ENCODE assay signal across 8 cellular contexts in genomic region chr3:11720220-11721113, GRCh38.
DNase-seq lines count a peak whose midpoint lies in the region; ATAC-seq and TF ChIP-seq lines count a peak whose summit lies in the region.

No MANE protein-coding gene starts in this region.

- peaks cover 6% of the 10 kb centered on the region for H3K27me3 Mint-ChIP-seq in activated naive CD4-positive, alpha-beta T cell treated with anti-CD3 and anti-CD28 coated beads for 36 hours (ENCODE audit: low read depth)
- H3K27me3 Mint-ChIP-seq in neural crest cell (ENCODE audit: low read depth) = peaks cover 51% of the 10 kb centered on the region

- H3K36me3 Mint-ChIP-seq in activated naive CD4-positive, alpha-beta T cell treated with anti-CD3 and anti-CD28 coated beads for 36 hours (ENCODE audit: low read depth) = no peaks in the 10 kb centered on the region
- no peaks in the 10 kb centered on the region for H3K36me3 Mint-ChIP-seq in neural crest cell (ENCODE audit: low read depth)

- peak overlapping the region; percentile 2 for H3K27ac ChIP-seq in HUES48 (ENCODE audit: low read depth, low read length)
- peak overlapping the region; percentile 99 for H3K27ac ChIP-seq in RWPE1
- H3K27ac ChIP-seq in testis = peak overlapping the region; percentile 90 to 91

- WGBS in testis, 2 donors = 0 to 1% methylated on average over 11 to 60 of the region's 71 CpGs

- H3K36me3 ChIP-seq in HUES48 (ENCODE audit: control insufficient read depth, insufficient read depth, low read length) (no peaks in the 10 kb centered on the region), testis (ENCODE audit: low read depth, missing control alignments) (no peaks in the 10 kb centered on the region)

- no peak for TF ChIP-seq POLR2A in testis (IDR thresholded peaks at IDR 0.05)

- peak overlapping the region; percentile 82 for H3K4me3 Mint-ChIP-seq in activated naive CD4-positive, alpha-beta T cell treated with anti-CD3 and anti-CD28 coated beads for 36 hours
- peak overlapping the region; percentile 84 for H3K4me3 Mint-ChIP-seq in neural crest cell

- intact Hi-C loops in activated naive CD4-positive, alpha-beta T cell treated with anti-CD3 and anti-CD28 coated beads for 36 hours (cut with micrococcal nuclease) = loop anchor here (1.0 kb wide), 1 partner anchor 50 kb away; no protein-coding TSS in a partner anchor
- intact Hi-C loops in testis (cut with DNase I; ENCODE audit: low total_unique reads) = no loop called here

- H3K4me1 ChIP-seq in HUES48 (ENCODE audit: control insufficient read depth, insufficient read depth, low read length) (peaks cover 28% of the 10 kb centered on the region), testis (peaks cover 9% of the 10 kb centered on the region)

- peak overlapping the region; percentile 70 for H3K4me3 ChIP-seq in HUES48 (ENCODE audit: low read depth, low read length)
- H3K4me3 ChIP-seq in testis = peak overlapping the region; percentile 81 to 88

- peaks cover 11% of the 10 kb centered on the region for H3K27me3 ChIP-seq in HUES48 (ENCODE audit: control insufficient read depth, insufficient read depth, low read length)
- no peaks in the 10 kb centered on the region for H3K27me3 ChIP-seq in testis

- no peak for TF ChIP-seq CTCF in AG09319 (IDR thresholded peaks at IDR 0.05; ENCODE audit: low read depth, low read length)
- no peak for TF ChIP-seq CTCF in RWPE1 (conservative IDR thresholded peaks at IDR 0.05; ENCODE audit: low read depth)
- no peak for TF ChIP-seq CTCF in neural crest cell (conservative IDR thresholded peaks at IDR 0.05)
- TF ChIP-seq CTCF in testis (IDR thresholded peaks at IDR 0.05) = no peak

- ATAC-seq in GM19023 (IDR thresholded peaks at IDR 0.05; ENCODE audit: unreplicated experiment) = peak; percentile 32

- no peak overlapping the region for H3K27ac Mint-ChIP-seq in activated naive CD4-positive, alpha-beta T cell treated with anti-CD3 and anti-CD28 coated beads for 36 hours
- no peak overlapping the region for H3K27ac Mint-ChIP-seq in neural crest cell (ENCODE audit: unreplicated experiment)

- no peaks in the 10 kb centered on the region for H3K9me3 Mint-ChIP-seq in activated naive CD4-positive, alpha-beta T cell treated with anti-CD3 and anti-CD28 coated beads for 36 hours
- H3K9me3 Mint-ChIP-seq in neural crest cell = no peaks in the 10 kb centered on the region

- POLR2A ChIA-PET in RWPE1 (lab: Yijun Ruan, JAX; ENCODE audit: low non-redundant PET) = no interaction called here

- peak overlapping the region; percentile 54; the same call in 1 of the 2 replicates for H3K9ac ChIP-seq in HUES48 (ENCODE audit: low read depth, low read length)

- H3K9me3 ChIP-seq in HUES48 (ENCODE audit: control insufficient read depth, insufficient read depth, low read length) (no peaks in the 10 kb centered on the region), testis (no peaks in the 10 kb centered on the region)

- DNase-seq in AG09319 (ENCODE audit: extremely low read depth, low read depth) (peak; percentile 70), RWPE1 (ENCODE audit: low spot score) (peak; percentile 70), foreskin melanocyte (peak; percentile 51), neural crest cell (ENCODE audit: low read depth, low spot score) (peak; percentile 16), testis (peak; percentile 64)
- peak; percentile 59 for DNase-seq in activated naive CD4-positive, alpha-beta T cell treated with anti-CD3 and anti-CD28 coated beads for 36 hours

- CTCF ChIA-PET in RWPE1 (lab: Yijun Ruan, JAX) = no interaction called here
- CTCF ChIA-PET in activated naive CD4-positive, alpha-beta T cell treated with anti-CD3 and anti-CD28 coated beads for 36 hours (lab: Charles Lee) = interaction anchor here (0.6 kb wide), 1 partner anchor 888 kb away, joined by 3 read pairs; no protein-coding TSS in a partner anchor

- H3K4me1 Mint-ChIP-seq in activated naive CD4-positive, alpha-beta T cell treated with anti-CD3 and anti-CD28 coated beads for 36 hours (ENCODE audit: low read depth) = peaks cover 17% of the 10 kb centered on the region
- peaks cover 18% of the 10 kb centered on the region for H3K4me1 Mint-ChIP-seq in neural crest cell

Comparison
In these comparisons a context has a peak if more than half of its experiments do, and no peak if none do; other contexts are left out.
1. Peak in every context shown above with its lines: DNase-seq, ATAC-seq, H3K4me3 ChIP-seq and H3K27ac ChIP-seq.
2. DNase-seq: peak in every context shown above with its lines; median percentile 70 in AG09319; 70 in RWPE1; 64 in testis; 59 in activated naive CD4-positive, alpha-beta T cell treated with anti-CD3 and anti-CD28 coated beads for 36 hours; 51 in foreskin melanocyte; 16 in neural crest cell.
3. H3K27ac ChIP-seq: peak in every context shown above with its lines; median percentile 99 in RWPE1; 90 in testis; 2 in HUES48.